ENCODE assay signal across 20 cellular contexts in genomic region chr13:98471895-98472294, GRCh38.
DNase-seq lines count a peak whose midpoint lies in the region; ATAC-seq and TF ChIP-seq lines count a peak whose summit lies in the region.
"Had no signal": no experiment of that assay in that cellular context is flagged by ENCODE, and none has a peak within 500 bp of the region (broad histone marks: within the 10 kb centered on the region; RNA-seq: fewer than 3 reads in every experiment).

No MANE protein-coding gene starts in this region.

- no peak overlapping the region for H3K4me3 ChIP-seq in right atrium auricular region
- no peak overlapping the region for H3K4me3 ChIP-seq in osteoblast (ENCODE audit: insufficient read depth, low read length)
- H3K4me3 ChIP-seq: cardiac muscle cell, K562, psoas muscle, uterus had no signal

- H3K4me2 ChIP-seq in osteoblast (ENCODE audit: insufficient read depth, low read length) = no peak overlapping the region

- peaks cover 35% of the 10 kb centered on the region for H3K4me1 Mint-ChIP-seq in activated CD4-positive, alpha-beta T cell treated with anti-CD3 and anti-CD28 coated beads, Interleukin-2, amount 10 ng/mL, durations not matched to agents 24 days and 14 days
- peaks cover 30% of the 10 kb centered on the region for H3K4me1 Mint-ChIP-seq in WTC11

- H3K4me1 ChIP-seq in right atrium auricular region (peaks cover 0 to 58% of the 10 kb centered on the region in 2 donors), osteoblast (ENCODE audit: insufficient read depth, low read length) (peaks cover 19% of the 10 kb centered on the region)

- peaks cover 76% of the 10 kb centered on the region for H3K79me2 ChIP-seq in osteoblast (ENCODE audit: insufficient read depth, low read length)

- no peak overlapping the region for H2AFZ ChIP-seq in osteoblast (ENCODE audit: low read length)

- peaks cover 3% of the 10 kb centered on the region for H4K20me1 ChIP-seq in osteoblast (ENCODE audit: insufficient read depth, low read length)

- TF ChIP-seq CTCF in WTC11 (IDR thresholded peaks at IDR 0.05) (no peak), right atrium auricular region (IDR thresholded peaks at IDR 0.05) (peak in 1 of 2 donors; percentile 41), osteoblast (IDR thresholded peaks at IDR 0.05; ENCODE audit: extremely low read depth, low read depth, low read length) (no peak)

- DNase-seq in activated CD4-positive, alpha-beta T cell treated with anti-CD3 and anti-CD28 coated beads, Interleukin-2, amount 10 ng/mL, durations not matched to agents 24 days and 14 days = no peak
- DNase-seq in activated CD4-positive, alpha-beta T cell treated with anti-CD3 and anti-CD28 coated beads for 48 hours = no peak
- DNase-seq in WTC11 (ENCODE audit: low spot score) (no peak), right atrium auricular region (ENCODE audit: low spot score) (no peak), osteoblast (ENCODE audit: insufficient read length, low spot score, missing footprints) (no peak), islet precursor cell (no peak)
- no peak for DNase-seq in activated CD4-positive, CD25-positive, alpha-beta regulatory T cell (lab: John Stamatoyannopoulos, UW)
- no peak for DNase-seq in stimulated activated CD8-positive, alpha-beta memory T cell treated with anti-CD3 and anti-CD28 coated beads, Interleukin-4, amount 100 ng/mL, for 48 hours
- DNase-seq: C1 segment of cervical spinal cord; GOT3; MV-4-11; PC-3; psoas muscle; stimulated activated CD4-positive, alpha-beta T cell treated with anti-CD3 and anti-CD28 coated beads, Interleukin-12 subunit alpha, Interleukin-12 subunit beta, amount 100 ng/mL, for 4 hours; stimulated activated naive CD8-positive, alpha-beta T cell treated with anti-CD3 and anti-CD28 coated beads, Interleukin-15, Interleukin-2, amounts not matched to agents 100 U/mL and 50 U/mL, for 24 hours; uterus had no signal

- H3K27ac ChIP-seq in right atrium auricular region (peak overlapping the region; percentile 62 to 82), osteoblast (ENCODE audit: low read depth, low read length) (peak overlapping the region; percentile 24)
- H3K27ac ChIP-seq: cardiac muscle cell, psoas muscle, uterus, VCaP had no signal

- no peak for ATAC-seq in WTC11
- ATAC-seq: K562; PC-3; psoas muscle; SK-N-SH treated with all-trans-retinoic acid at 6 μM for 48 hours; stimulated activated naive CD8-positive, alpha-beta T cell treated with anti-CD3 and anti-CD28 coated beads, Interleukin-15, Interleukin-2, amounts not matched to agents 100 U/mL and 50 U/mL, for 24 hours had no signal

- peaks cover 8% of the 10 kb centered on the region for H3K9me3 Mint-ChIP-seq in activated CD4-positive, alpha-beta T cell treated with anti-CD3 and anti-CD28 coated beads, Interleukin-2, amount 10 ng/mL, durations not matched to agents 24 days and 14 days
- no peaks in the 10 kb centered on the region for H3K9me3 Mint-ChIP-seq in WTC11

- peak overlapping the region; percentile 82 for H3K27ac Mint-ChIP-seq in activated CD4-positive, alpha-beta T cell treated with anti-CD3 and anti-CD28 coated beads, Interleukin-2, amount 10 ng/mL, durations not matched to agents 24 days and 14 days
- H3K27ac Mint-ChIP-seq in WTC11 = 0 out of 2 replicates have a peak overlapping the region, but pooled peaks have one; percentile 24

- intact Hi-C loops in activated CD4-positive, alpha-beta T cell treated with anti-CD3 and anti-CD28 coated beads, Interleukin-2, amount 10 ng/mL, durations not matched to agents 24 days and 14 days (cut with micrococcal nuclease) = no loop called here

- H3K36me3 ChIP-seq in right atrium auricular region = peaks cover 10% of the 10 kb centered on the region
- peaks cover 48% of the 10 kb centered on the region for H3K36me3 ChIP-seq in osteoblast (ENCODE audit: insufficient read depth, low read length)
- H3K36me3 ChIP-seq: cardiac muscle cell, uterus had no signal

- CTCF ChIA-PET in WTC11 (lab: Charles Lee) = interaction anchor here (1.9 kb wide), 1 partner anchor 27 kb away, joined by 6 read pairs; no protein-coding TSS in a partner anchor

- H3K27me3 ChIP-seq in right atrium auricular region = no peaks in the 10 kb centered on the region
- H3K27me3 ChIP-seq in osteoblast (ENCODE audit: insufficient read depth, low read length) = no peaks in the 10 kb centered on the region
- H3K27me3 ChIP-seq: cardiac muscle cell, uterus had no signal

- H3K36me3 Mint-ChIP-seq in activated CD4-positive, alpha-beta T cell treated with anti-CD3 and anti-CD28 coated beads, Interleukin-2, amount 10 ng/mL, durations not matched to agents 24 days and 14 days (ENCODE audit: low read depth) = peaks cover 54% of the 10 kb centered on the region
- H3K36me3 Mint-ChIP-seq in WTC11 = peaks cover 30% of the 10 kb centered on the region

- H3K9me3 ChIP-seq in right atrium auricular region = no peaks in the 10 kb centered on the region
- H3K9me3 ChIP-seq in osteoblast (ENCODE audit: low read depth, low read length) = no peaks in the 10 kb centered on the region
- H3K9me3 ChIP-seq: psoas muscle, uterus had no signal

- POLR2A ChIA-PET in WTC11 (lab: Charles Lee) = no interaction called here

- H3K27me3 Mint-ChIP-seq in activated CD4-positive, alpha-beta T cell treated with anti-CD3 and anti-CD28 coated beads, Interleukin-2, amount 10 ng/mL, durations not matched to agents 24 days and 14 days = no peaks in the 10 kb centered on the region
- no peaks in the 10 kb centered on the region for H3K27me3 Mint-ChIP-seq in WTC11 (ENCODE audit: low read depth)

- no peak overlapping the region for H3K4me3 Mint-ChIP-seq in activated CD4-positive, alpha-beta T cell treated with anti-CD3 and anti-CD28 coated beads, Interleukin-2, amount 10 ng/mL, durations not matched to agents 24 days and 14 days
- H3K4me3 Mint-ChIP-seq in WTC11 = no peak overlapping the region

TF ChIP-seq in WTC11, 78 proteins besides CTCF, POLR2A, EP300 and RAD21 (continues in another document):
- TF ChIP-seq TP53 (CRISPR knock-in tag; IDR thresholded peaks at IDR 0.05) = no peak
- no peak for TF ChIP-seq FOXP1 (CRISPR knock-in tag; IDR thresholded peaks at IDR 0.05; ENCODE audit: borderline replicate concordance)
- no peak for TF ChIP-seq MAX (CRISPR knock-in tag; IDR thresholded peaks at IDR 0.05)
- TF ChIP-seq IRF1 (CRISPR knock-in tag; IDR thresholded peaks at IDR 0.05) = no peak
- no peak for TF ChIP-seq ZNF281 (CRISPR knock-in tag; IDR thresholded peaks at IDR 0.05)
- TF ChIP-seq ERG (CRISPR knock-in tag; IDR thresholded peaks at IDR 0.05) = no peak
